In the genomic region with DNA sequence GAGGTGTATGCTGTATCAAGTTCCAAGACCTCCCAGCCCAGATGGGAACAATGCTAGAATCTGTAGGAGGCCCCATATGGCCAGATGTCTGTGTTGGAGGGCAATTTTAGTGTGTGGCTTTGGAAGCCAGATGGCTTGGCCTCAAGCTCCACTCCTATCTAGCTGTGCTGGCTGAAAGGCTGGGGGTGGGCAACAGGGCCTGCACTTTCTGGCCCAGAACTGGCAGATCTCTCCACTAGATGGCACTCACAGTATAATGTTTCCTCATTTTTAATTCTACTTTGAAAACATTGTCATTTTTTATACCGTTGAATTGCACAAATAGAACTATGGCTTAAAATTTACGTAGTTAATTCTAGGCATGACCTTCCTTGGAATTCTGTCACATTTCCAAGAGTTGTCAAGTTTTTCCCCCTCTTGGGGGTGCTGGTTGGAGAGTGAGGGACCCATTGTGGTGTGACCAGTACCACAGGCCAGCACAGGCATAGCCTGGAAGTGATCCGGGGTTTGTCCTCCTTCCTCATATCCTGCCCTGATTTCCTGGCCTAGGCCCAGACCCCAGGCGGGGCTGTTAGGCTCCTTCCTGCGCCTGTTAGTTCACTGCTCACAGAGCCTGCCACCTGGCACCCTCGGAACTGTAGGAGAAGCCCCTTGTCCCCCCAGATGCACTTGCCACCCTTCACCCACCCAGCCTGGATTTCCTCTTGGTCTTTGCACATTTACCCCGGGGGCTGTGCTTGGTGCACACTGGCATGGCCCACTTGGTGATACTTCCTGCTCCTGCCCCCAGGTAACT, we compare ENCODE assay signal across 8 cellular contexts. TPM values are rescaled to one million over a fixed set of nuclear protein-coding genes. Genes with fewer than 3 reads are reported as not detected.
A peak's percentile ranks its signal among the peaks of the same experiment; 100 is the strongest.
DNase-seq lines count a peak whose midpoint lies in the region; ATAC-seq and TF ChIP-seq lines count a peak whose summit lies in the region.

No MANE protein-coding gene starts in this region.

- WGBS in hepatocyte (ENCODE audit: low lambda C conversion rate, missing lambda C conversion rate), result 77% methylated on average over 7 of the region's 7 CpGs

- H3K4me3 ChIP-seq in hepatocyte, result no peak overlapping the region

- H3K27ac ChIP-seq in hepatocyte, result no peak overlapping the region

- no peaks in the 10 kb centered on the region for H3K9me3 ChIP-seq in hepatocyte (ENCODE audit: low read depth)

- H3K27me3 ChIP-seq in hepatocyte, result no peaks in the 10 kb centered on the region

- H3K9me2 ChIP-seq in hepatocyte (replicated peaks; ENCODE audit: insufficient read depth), result no peaks in the 10 kb centered on the region

- no peaks in the 10 kb centered on the region for H3K4me1 ChIP-seq in hepatocyte (ENCODE audit: insufficient read depth)

- DNase-seq in CMK (ENCODE audit: low read depth) (peak; percentile 8), H4 (ENCODE audit: low spot score) (peak; percentile 20), NCI-H446 (lab: John Stamatoyannopoulos, UW) (peak; percentile 25 to 68), astrocyte of the hippocampus (ENCODE audit: low read depth, low spot score) (peak; percentile 74), hepatocyte (ENCODE audit: low spot score) (peak; percentile 57), smooth muscle cell of the brain vasculature (ENCODE audit: low read depth, low spot score) (peak; percentile 21)

- no peaks in the 10 kb centered on the region for H3K79me2 ChIP-seq in hepatocyte

- ATAC-seq in GM19023 (IDR thresholded peaks at IDR 0.05; ENCODE audit: unreplicated experiment) (no peak), HG03378 (IDR thresholded peaks at IDR 0.05; ENCODE audit: unreplicated experiment) (no peak)

- H4K20me1 ChIP-seq in hepatocyte (ENCODE audit: insufficient read depth, poor library complexity, severe bottlenecking), result no peaks in the 10 kb centered on the region

- no peak overlapping the region for H3K4me2 ChIP-seq in hepatocyte

- TF ChIP-seq CTCF in hepatocyte (IDR thresholded peaks at IDR 0.05; ENCODE audit: poor library complexity), result peak; percentile 86

- H3K36me3 ChIP-seq in hepatocyte (replicated peaks; ENCODE audit: insufficient read depth, low read depth), result no peaks in the 10 kb centered on the region

- no peak overlapping the region for H2AFZ ChIP-seq in hepatocyte

RNA-seq across cellular contexts. Expression of a gene that starts 52.9 kb away (rescaled TPM):
- total RNA-seq in H4 (2014; rRNA removed; shearing (Covaris generic)), result 2.1 and 6.3 TPM in 2 replicates
- total RNA-seq in hepatocyte, result 0.52 and 1.8 TPM in 2 replicates
- polyA plus RNA-seq in hepatocyte, result 1.7 and 4.1 TPM in 2 replicates

Comparison
In these comparisons a context has a peak if more than half of its experiments do, and no peak if none do; other contexts are left out.
1. DNase-seq: peak in every context shown above with its lines; median percentile 74 in astrocyte of the hippocampus; 57 in hepatocyte; 46 in NCI-H446; 21 in smooth muscle cell of the brain vasculature; 20 in H4; 8 in CMK.